In genomic region chr1:206582537-206583460, GRCh38 we compare ENCODE assay signal across 9 cellular contexts. TPM values are rescaled to one million over a fixed set of nuclear protein-coding genes. Genes with fewer than 3 reads are reported as not detected.
DNase-seq lines count a peak whose midpoint lies in the region; ATAC-seq and TF ChIP-seq lines count a peak whose summit lies in the region.
"Had no signal": no experiment of that assay in that cellular context is flagged by ENCODE, and none has a peak within 500 bp of the region (broad histone marks: within the 10 kb centered on the region; RNA-seq: fewer than 3 reads in every experiment).

No MANE protein-coding gene starts in this region.

- H3K9me3 ChIP-seq in DND-41 (ENCODE audit: insufficient read depth, low read length, severe bottlenecking) (no peaks in the 10 kb centered on the region), endocrine pancreas (ENCODE audit: control insufficient read depth, low read length) (no peaks in the 10 kb centered on the region)
- H3K9me3 ChIP-seq: thoracic aorta had no signal

- TF ChIP-seq CTCF in DND-41 (IDR thresholded peaks at IDR 0.05; ENCODE audit: borderline replicate concordance, extremely low read depth, low read length, poor library complexity, severe bottlenecking), result no peak

- POLR2A ChIA-PET in activated CD4-positive, alpha-beta T cell treated with anti-CD3 and anti-CD28 coated beads, Interleukin-2, amount 10 ng/mL, durations not matched to agents 7 days and 5 days (lab: Charles Lee), result interaction anchor here (1.0 kb wide), 1 partner anchor 27 kb away, joined by 4 read pairs; no protein-coding TSS in a partner anchor

- H3K4me2 ChIP-seq in DND-41 (ENCODE audit: insufficient read depth, low read length), result no peak overlapping the region

- H3K27ac ChIP-seq in DND-41 (ENCODE audit: low read length), result peak overlapping the region; percentile 45; the same call in 1 of the 2 replicates
- H3K27ac ChIP-seq: thoracic aorta had no signal

- CTCF ChIA-PET in activated CD4-positive, alpha-beta T cell treated with anti-CD3 and anti-CD28 coated beads, Interleukin-2, amount 10 ng/mL, durations not matched to agents 7 days and 5 days (lab: Charles Lee), result interaction anchor here (0.9 to 18.8 kb wide), 19 partner anchors 10 to 183 kb away, joined by 3 to 412 read pairs (median 6); partner anchors contain the start of genes EIF2D and IKBKE

- DNase-seq in DND-41 (no peak), RKO (ENCODE audit: low spot score) (no peak), DMS53 (lab: John Stamatoyannopoulos, UW) (no peak)
- DNase-seq in activated CD4-positive, alpha-beta T cell treated with anti-CD3 and anti-CD28 coated beads, Interleukin-2, amount 10 ng/mL, durations not matched to agents 7 days and 5 days, result no peak
- peak; percentile 57 to 66 for DNase-seq in stimulated activated CD4-positive, alpha-beta T cell treated with anti-CD3 and anti-CD28 coated beads, Interleukin-2, amount 100 ng/mL, for 24 hours

- H3K27me3 ChIP-seq in DND-41 (ENCODE audit: insufficient read depth, low read length, poor library complexity) (no peaks in the 10 kb centered on the region), endocrine pancreas (ENCODE audit: control insufficient read depth, insufficient read depth, low read length) (no peaks in the 10 kb centered on the region)

- H3K79me2 ChIP-seq in DND-41 (ENCODE audit: insufficient read depth, low read length), result peaks cover 52% of the 10 kb centered on the region

- H3K4me1 Mint-ChIP-seq in activated CD4-positive, alpha-beta T cell treated with anti-CD3 and anti-CD28 coated beads, Interleukin-2, amount 10 ng/mL, durations not matched to agents 7 days and 5 days, result peaks cover 93% of the 10 kb centered on the region

- H3K36me3 ChIP-seq in DND-41 (ENCODE audit: insufficient read depth, low read length) (peaks cover 85% of the 10 kb centered on the region), endocrine pancreas (ENCODE audit: control insufficient read depth, insufficient read depth, low read length) (no peaks in the 10 kb centered on the region)

- H3K4me3 ChIP-seq in DND-41 (ENCODE audit: low read depth in 1 of 2, low read length in 2 of 2) (no peak overlapping the region), endocrine pancreas (ENCODE audit: control insufficient read depth, insufficient read depth, low read length) (no peak overlapping the region)
- H3K4me3 ChIP-seq: thoracic aorta had no signal

- peak overlapping the region; percentile 50 for H3K4me3 Mint-ChIP-seq in activated CD4-positive, alpha-beta T cell treated with anti-CD3 and anti-CD28 coated beads, Interleukin-2, amount 10 ng/mL, durations not matched to agents 7 days and 5 days

- peaks cover 55% of the 10 kb centered on the region for H4K20me1 ChIP-seq in DND-41 (ENCODE audit: insufficient read depth, low read length)

- no peaks in the 10 kb centered on the region for H3K4me1 ChIP-seq in DND-41 (ENCODE audit: insufficient read depth, low read length)
- peaks cover 5% of the 10 kb centered on the region for H3K4me1 ChIP-seq in endocrine pancreas (ENCODE audit: control insufficient read depth, insufficient read depth, low read length)

- H3K27me3 Mint-ChIP-seq in activated CD4-positive, alpha-beta T cell treated with anti-CD3 and anti-CD28 coated beads, Interleukin-2, amount 10 ng/mL, durations not matched to agents 7 days and 5 days, result no peaks in the 10 kb centered on the region

- peaks cover 86% of the 10 kb centered on the region for H3K36me3 Mint-ChIP-seq in activated CD4-positive, alpha-beta T cell treated with anti-CD3 and anti-CD28 coated beads, Interleukin-2, amount 10 ng/mL, durations not matched to agents 7 days and 5 days (ENCODE audit: low read depth)

- no peak overlapping the region for H3K9ac ChIP-seq in DND-41 (ENCODE audit: low read depth, low read length)
- peak overlapping the region; percentile 23 for H3K9ac ChIP-seq in endocrine pancreas (ENCODE audit: control insufficient read depth, insufficient read depth, low read length)

- no peak for ATAC-seq in DND-41 (ENCODE audit: insufficient read depth, low read depth)
- ATAC-seq in HG02588 (IDR thresholded peaks at IDR 0.05; ENCODE audit: unreplicated experiment), result no peak
- ATAC-seq in GM19397 (IDR thresholded peaks at IDR 0.05; ENCODE audit: unreplicated experiment), result no peak

- H3K27ac Mint-ChIP-seq in activated CD4-positive, alpha-beta T cell treated with anti-CD3 and anti-CD28 coated beads, Interleukin-2, amount 10 ng/mL, durations not matched to agents 7 days and 5 days, result peak overlapping the region; percentile 91

- H3K9me3 Mint-ChIP-seq in activated CD4-positive, alpha-beta T cell treated with anti-CD3 and anti-CD28 coated beads, Interleukin-2, amount 10 ng/mL, durations not matched to agents 7 days and 5 days, result no peaks in the 10 kb centered on the region

- H2AFZ ChIP-seq in DND-41 (ENCODE audit: low read depth, low read length), result no peak overlapping the region

RNA-seq across cellular contexts. Expression of gene EIF2D, which starts 29.5 kb away (rescaled TPM):
- 10 to 100 TPM; 44.5 to 51.6 TPM for total RNA-seq in activated CD4-positive, alpha-beta T cell treated with anti-CD3 and anti-CD28 coated beads, Interleukin-2, amount 10 ng/mL, durations not matched to agents 7 days and 5 days

RNA-seq across cellular contexts. Expression of gene DYRK3, which starts 52.5 kb away (rescaled TPM):
- total RNA-seq in activated CD4-positive, alpha-beta T cell treated with anti-CD3 and anti-CD28 coated beads, Interleukin-2, amount 10 ng/mL, durations not matched to agents 7 days and 5 days, result 1 to 10 TPM; 4.0 to 4.3 TPM

Comparison
In these comparisons a context has a peak if more than half of its experiments do, and no peak if none do; other contexts are left out.
1. DNase-seq: peak in stimulated activated CD4-positive, alpha-beta T cell treated with anti-CD3 and anti-CD28 coated beads, Interleukin-2, amount 100 ng/mL, for 24 hours (2 of 2); none in DND-41 (single experiment), activated CD4-positive, alpha-beta T cell treated with anti-CD3 and anti-CD28 coated beads, Interleukin-2, amount 10 ng/mL, durations not matched to agents 7 days and 5 days (single experiment), RKO (single experiment) and DMS53 (single experiment).